Comparison of ENCODE assay signal across 9 cellular contexts in the genomic region with DNA sequence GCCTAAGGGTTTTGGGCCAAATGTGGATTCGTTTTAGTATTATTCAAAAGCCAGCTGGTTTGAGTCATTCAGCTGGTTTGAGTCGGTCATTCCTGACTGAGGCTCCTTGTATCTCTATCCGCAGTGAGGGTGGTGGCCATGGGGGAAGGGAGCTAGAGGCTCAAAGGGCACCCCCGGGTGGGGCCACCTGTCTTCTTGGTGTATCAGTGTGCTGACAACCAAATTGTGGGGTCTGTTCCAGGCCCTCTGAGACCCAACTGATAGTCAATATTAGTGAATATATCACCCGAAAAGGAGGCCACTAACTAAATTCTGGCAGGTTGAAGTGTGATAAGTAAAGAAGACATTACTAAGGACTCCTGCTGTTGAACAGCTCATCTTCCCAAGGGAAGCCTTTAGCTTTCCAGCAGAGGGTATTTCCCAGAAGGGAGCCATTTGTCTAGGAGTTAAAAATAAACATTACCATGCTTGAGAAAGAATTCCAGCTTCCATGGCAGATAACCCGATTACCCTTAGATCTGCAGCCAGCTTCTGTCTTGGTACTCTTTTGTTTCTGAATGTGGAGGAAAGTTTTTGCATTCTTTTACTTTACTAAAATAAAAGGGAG. TPM values are rescaled to one million over a fixed set of nuclear protein-coding genes. Genes with fewer than 3 reads are reported as not detected.
DNase-seq lines count a peak whose midpoint lies in the region; ATAC-seq and TF ChIP-seq lines count a peak whose summit lies in the region.
"Had no signal": no experiment of that assay in that cellular context is flagged by ENCODE, and none has a peak within 500 bp of the region (broad histone marks: within the 10 kb centered on the region; RNA-seq: fewer than 3 reads in every experiment).

No MANE protein-coding gene starts in this region.

- no peaks in the 10 kb centered on the region for H3K79me1 ChIP-seq in mesendoderm (ENCODE audit: low read length)

- H3K18ac ChIP-seq in mesendoderm (ENCODE audit: low read length), result no peak overlapping the region

- H3K79me2 ChIP-seq in mesendoderm (ENCODE audit: control insufficient read depth, insufficient read depth, low read length) (no peaks in the 10 kb centered on the region), MM.1S (ENCODE audit: low read length) (no peaks in the 10 kb centered on the region)

- H2AK5ac ChIP-seq in mesendoderm (ENCODE audit: low read length), result no peak overlapping the region

- no peak overlapping the region for H3K56ac ChIP-seq in mesendoderm (ENCODE audit: low read length)

- in situ Hi-C loops in ACHN (cut with HindIII; ENCODE audit: low pct_ligation_motif_present, low pct_unique_long_range_greater_than_20kb, low sequenced_read_pairs), result no loop called here

- no peak overlapping the region for H3K4ac ChIP-seq in mesendoderm (ENCODE audit: low read depth, low read length)

- H3K27me3 Mint-ChIP-seq in brain (peaks cover 3% of the 10 kb centered on the region), T-helper 17 cell (no peaks in the 10 kb centered on the region)

- H3K27me3 ChIP-seq in mesendoderm (ENCODE audit: insufficient read depth, low read length, poor library complexity) (no peaks in the 10 kb centered on the region), MM.1S (replicated peaks; ENCODE audit: insufficient read depth, low read length) (no peaks in the 10 kb centered on the region)

- H4K5ac ChIP-seq in mesendoderm (ENCODE audit: low read length), result no peak overlapping the region

- no peaks in the 10 kb centered on the region for H3K9me2 ChIP-seq in MM.1S (replicated peaks; ENCODE audit: insufficient read depth, low read length)

- H3K9ac ChIP-seq in mesendoderm (ENCODE audit: low read length), result no peak overlapping the region
- no peak overlapping the region for H3K9ac ChIP-seq in MM.1S (ENCODE audit: low read length)

- no CpG with 5 or more reads among the region's 6 CpGs for WGBS in mesendoderm (ENCODE audit: extremely low coverage, insufficient coverage, low lambda C conversion rate)

- H3K27ac Mint-ChIP-seq in brain (peak overlapping the region in 4 of 5 experiments; percentile 5 to 93 (median 82)), T-helper 17 cell (no peak overlapping the region)

- no peak overlapping the region for H3K4me2 ChIP-seq in mesendoderm (ENCODE audit: low read length)
- H3K4me2 ChIP-seq in MM.1S (ENCODE audit: low read depth, low read length), result no peak overlapping the region

- H3K36me3 ChIP-seq in mesendoderm (ENCODE audit: control insufficient read depth, insufficient read depth, low read length), result no peaks in the 10 kb centered on the region
- H3K36me3 ChIP-seq in MM.1S (replicated peaks; ENCODE audit: insufficient read depth, low read length), result no peaks in the 10 kb centered on the region

- TF ChIP-seq CTCF in brain (conservative IDR thresholded peaks at IDR 0.05), result no peak
- TF ChIP-seq CTCF in MM.1S (IDR thresholded peaks at IDR 0.05; ENCODE audit: low read length), result no peak

- no peaks in the 10 kb centered on the region for H4K20me1 ChIP-seq in MM.1S (ENCODE audit: insufficient read depth, low read length)

- no peaks in the 10 kb centered on the region for H3K9me3 ChIP-seq in MM.1S (replicated peaks; ENCODE audit: insufficient read depth, low read length)
- H3K9me3 ChIP-seq in T-helper 17 cell (ENCODE audit: control insufficient read depth, low read length, poor library complexity, severe bottlenecking), result no peaks in the 10 kb centered on the region

- H3K36me3 Mint-ChIP-seq in brain (no peaks in the 10 kb centered on the region), T-helper 17 cell (ENCODE audit: low read depth) (no peaks in the 10 kb centered on the region)

- H3K4me1 ChIP-seq in mesendoderm (ENCODE audit: control insufficient read depth, low read depth, low read length) (no peaks in the 10 kb centered on the region), MM.1S (ENCODE audit: low read length) (no peaks in the 10 kb centered on the region)

- no peak for ATAC-seq in HG03565 (IDR thresholded peaks at IDR 0.05; ENCODE audit: unreplicated experiment)
- no peak for ATAC-seq in T-helper 17 cell

- no peaks in the 10 kb centered on the region for H3F3A ChIP-seq in MM.1S (ENCODE audit: insufficient read depth, low read length)

- DNase-seq in ACHN (peak; percentile 35), M059J (ENCODE audit: low read depth) (peak; percentile 40), mesendoderm (peak; percentile 71), hippocampal formation (lab: John Stamatoyannopoulos, UW) (no peak), MM.1S (no peak), T-helper 17 cell (no peak)

- no peak overlapping the region for H2BK120ac ChIP-seq in mesendoderm (ENCODE audit: low read depth, low read length)

- no peak overlapping the region for H2AFZ ChIP-seq in MM.1S (ENCODE audit: low read length)

- H4K8ac ChIP-seq in mesendoderm (ENCODE audit: low read depth, low read length), result no peak overlapping the region

- H3K9me3 Mint-ChIP-seq in brain, result peaks cover 3 to 18% (median 8%) of the 10 kb centered on the region in 5 experiments

- no peak overlapping the region for H2BK5ac ChIP-seq in mesendoderm (ENCODE audit: low read length)

- H2BK15ac ChIP-seq in mesendoderm (replicated peaks; ENCODE audit: low read depth), result no peak overlapping the region

- H3K27ac ChIP-seq in mesendoderm (ENCODE audit: low read depth, low read length), result peak overlapping the region; percentile 70
- H3K27ac ChIP-seq in MM.1S (ENCODE audit: low read length), result no peak overlapping the region
- H3K27ac ChIP-seq: HL-60 had no signal

- H3K23ac ChIP-seq in mesendoderm (ENCODE audit: low read length), result no peak overlapping the region

- H3K4me3 Mint-ChIP-seq in brain, result peak overlapping the region; percentile 12 to 64 (median 58)
- H3K4me3 Mint-ChIP-seq in T-helper 17 cell, result no peak overlapping the region

- H3K4me3 ChIP-seq in mesendoderm (ENCODE audit: low read length) (no peak overlapping the region), MM.1S (ENCODE audit: low read length) (no peak overlapping the region)

- H3K4me1 Mint-ChIP-seq in brain, result peaks cover 42% of the 10 kb centered on the region
- peaks cover 7% of the 10 kb centered on the region for H3K4me1 Mint-ChIP-seq in T-helper 17 cell

RNA-seq across cellular contexts. Expression of a gene that starts 29.9 kb away (rescaled TPM):
- 40.6 and 51.1 TPM in 2 replicates for total RNA-seq in M059J (2014; rRNA removed; shearing (Covaris generic))
- polyA plus RNA-seq in brain (ENCODE audit: insufficient read depth, low read depth, low replicate concordance), result 18.5 TPM
- 28.4 TPM for polyA plus RNA-seq in mesendoderm (2013, experiment 1 of 2)
- polyA plus RNA-seq in mesendoderm (2013, experiment 2 of 2), result 28.8 TPM
- 10 to 100 TPM; 37.6 to 40.8 TPM for total RNA-seq in T-helper 17 cell

RNA-seq across cellular contexts. Expression of a gene that starts 43.9 kb away (rescaled TPM):
- total RNA-seq in M059J (2014; rRNA removed; shearing (Covaris generic)), result 0.30 and 2.2 TPM in 2 replicates
- 14.4 TPM for polyA plus RNA-seq in brain (ENCODE audit: insufficient read depth, low read depth, low replicate concordance)
- polyA plus RNA-seq in mesendoderm (2013, experiment 1 of 2), result 0.84 TPM
- polyA plus RNA-seq in mesendoderm (2013, experiment 2 of 2), result 0.97 TPM
- total RNA-seq in T-helper 17 cell, result under 1 TPM in 1 of 2 donors, not detected in 1; 0.12 TPM

Comparison
In these comparisons a context has a peak if more than half of its experiments do, and no peak if none do; other contexts are left out.
1. DNase-seq: peak in ACHN (single experiment), M059J (single experiment) and mesendoderm (single experiment); none in hippocampal formation (0 of 2), MM.1S (single experiment) and T-helper 17 cell (0 of 3).